ENCODE assay signal across 13 cellular contexts in genomic region chr2:191385416-191386160, GRCh38.
DNase-seq lines count a peak whose midpoint lies in the region; TF ChIP-seq lines count a peak whose summit lies in the region.
"Had no signal": no experiment of that assay in that cellular context is flagged by ENCODE, and none has a peak within 500 bp of the region (broad histone marks: within the 10 kb centered on the region; RNA-seq: fewer than 3 reads in every experiment).

No MANE protein-coding gene starts in this region.

- no peak overlapping the region for H2BK12ac ChIP-seq in trophoblast cell (ENCODE audit: low read length)

- no peaks in the 10 kb centered on the region for H3K4me1 Mint-ChIP-seq in activated CD4-positive, alpha-beta T cell treated with anti-CD3 and anti-CD28 coated beads, Interleukin-2, amount 10 ng/mL, durations not matched to agents 7 days and 5 days
- H3K4me1 Mint-ChIP-seq in HFFc6 (ENCODE audit: low read depth) = peaks cover 85% of the 10 kb centered on the region

- WGBS in trophoblast cell (ENCODE audit: extremely low coverage, insufficient coverage, insufficient read length) = no CpG with 5 or more reads among the region's 6 CpGs

- H3K4ac ChIP-seq in trophoblast cell (ENCODE audit: low read depth, low read length) = no peak overlapping the region

- H2AFZ ChIP-seq in trophoblast cell (ENCODE audit: insufficient read depth, low read length, poor library complexity) = no peak overlapping the region

- H4K12ac ChIP-seq in trophoblast cell (ENCODE audit: low read depth, low read length) = no peak overlapping the region

- peak overlapping the region; percentile 57 for H3K9ac ChIP-seq in trophoblast cell (ENCODE audit: low read length)

- no peak for TF ChIP-seq CTCF in HFFc6 (IDR thresholded peaks at IDR 0.05)

- H3K27ac ChIP-seq in trophoblast cell (ENCODE audit: low read depth, low read length) = no peak overlapping the region
- H3K27ac ChIP-seq: breast epithelium, SK-N-MC had no signal

- H2AK5ac ChIP-seq in trophoblast cell (ENCODE audit: low read length) = no peak overlapping the region

- no peak overlapping the region for H4K91ac ChIP-seq in trophoblast cell (ENCODE audit: low read depth, low read length)

- H2BK120ac ChIP-seq in trophoblast cell (ENCODE audit: insufficient read depth, low read length, poor library complexity) = no peak overlapping the region

- H3K27me3 ChIP-seq in trophoblast cell (ENCODE audit: insufficient read depth, low read length) (no peaks in the 10 kb centered on the region), H7 (ENCODE audit: control insufficient read depth, insufficient read depth, low read length) (no peaks in the 10 kb centered on the region)
- H3K27me3 ChIP-seq: breast epithelium had no signal

- H3K79me1 ChIP-seq in trophoblast cell (ENCODE audit: low read length) = no peaks in the 10 kb centered on the region

- no peak overlapping the region for H3K4me2 ChIP-seq in trophoblast cell (ENCODE audit: low read length)

- no peaks in the 10 kb centered on the region for H3K27me3 Mint-ChIP-seq in activated CD4-positive, alpha-beta T cell treated with anti-CD3 and anti-CD28 coated beads, Interleukin-2, amount 10 ng/mL, durations not matched to agents 7 days and 5 days
- H3K27me3 Mint-ChIP-seq in HFFc6 (ENCODE audit: insufficient read depth) = peaks cover 10% of the 10 kb centered on the region

- CTCF ChIA-PET in activated CD4-positive, alpha-beta T cell treated with anti-CD3 and anti-CD28 coated beads, Interleukin-2, amount 10 ng/mL, durations not matched to agents 7 days and 5 days (lab: Charles Lee) = no interaction called here

- DNase-seq in activated CD4-positive, alpha-beta T cell treated with anti-CD3 and anti-CD28 coated beads, Interleukin-2, amount 50 U/mL, for 48 hours = peak; percentile 10 to 15
- no peak for DNase-seq in activated CD4-positive, alpha-beta T cell treated with anti-CD3 and anti-CD28 coated beads, Interleukin-2, amount 10 ng/mL, durations not matched to agents 7 days and 5 days
- DNase-seq in HFFc6 (no peak), RPMI8226 (peak; percentile 63), trophoblast cell (no peak), ACHN (no peak), H7 (no peak), superior temporal gyrus (ENCODE audit: extremely low spot score) (no peak)
- DNase-seq: mesendoderm, NCI-H1436, right cardiac atrium had no signal

- no peak overlapping the region for H2BK5ac ChIP-seq in trophoblast cell (ENCODE audit: low read depth, low read length, poor library complexity)

- H3K4me3 Mint-ChIP-seq in activated CD4-positive, alpha-beta T cell treated with anti-CD3 and anti-CD28 coated beads, Interleukin-2, amount 10 ng/mL, durations not matched to agents 7 days and 5 days = no peak overlapping the region
- peak overlapping the region; percentile 55 for H3K4me3 Mint-ChIP-seq in HFFc6

- POLR2A ChIA-PET in activated CD4-positive, alpha-beta T cell treated with anti-CD3 and anti-CD28 coated beads, Interleukin-2, amount 10 ng/mL, durations not matched to agents 7 days and 5 days (lab: Charles Lee) = no interaction called here

- no peak overlapping the region for H4K8ac ChIP-seq in trophoblast cell (ENCODE audit: low read depth, low read length)

- in situ Hi-C loops in ACHN (cut with HindIII; ENCODE audit: low pct_ligation_motif_present, low pct_unique_long_range_greater_than_20kb, low sequenced_read_pairs) = no loop called here

- H3K23ac ChIP-seq in trophoblast cell (ENCODE audit: low read length) = no peak overlapping the region

- no peaks in the 10 kb centered on the region for H3K36me3 Mint-ChIP-seq in activated CD4-positive, alpha-beta T cell treated with anti-CD3 and anti-CD28 coated beads, Interleukin-2, amount 10 ng/mL, durations not matched to agents 7 days and 5 days (ENCODE audit: low read depth)
- H3K36me3 Mint-ChIP-seq in HFFc6 (ENCODE audit: low read depth) = peaks cover 75% of the 10 kb centered on the region

- H3K14ac ChIP-seq in trophoblast cell (ENCODE audit: low read length) = no peak overlapping the region

- H3K9me3 ChIP-seq in trophoblast cell (ENCODE audit: insufficient read depth, low read depth, low read length) = no peaks in the 10 kb centered on the region
- H3K9me3 ChIP-seq: breast epithelium had no signal

- no peaks in the 10 kb centered on the region for H3K9me3 Mint-ChIP-seq in activated CD4-positive, alpha-beta T cell treated with anti-CD3 and anti-CD28 coated beads, Interleukin-2, amount 10 ng/mL, durations not matched to agents 7 days and 5 days
- no peaks in the 10 kb centered on the region for H3K9me3 Mint-ChIP-seq in HFFc6

- H3K36me3 ChIP-seq in trophoblast cell (ENCODE audit: control insufficient read depth in 1 of 2, insufficient read depth in 2 of 2, low read length in 2 of 2) = peaks cover 14 to 27% of the 10 kb centered on the region in 2 experiments
- peaks cover 1% of the 10 kb centered on the region for H3K36me3 ChIP-seq in H7 (replicated peaks; ENCODE audit: control insufficient read depth, insufficient read depth, low read length)
- H3K36me3 ChIP-seq: breast epithelium had no signal

- no peak overlapping the region for H3K18ac ChIP-seq in trophoblast cell (ENCODE audit: low read length)

- H3K4me1 ChIP-seq in trophoblast cell (ENCODE audit: control insufficient read depth in 1 of 2, insufficient read depth in 2 of 2, low read length in 2 of 2) = no peaks in the 10 kb centered on the region
- H3K4me1 ChIP-seq: breast epithelium had no signal

- H3K27ac Mint-ChIP-seq in activated CD4-positive, alpha-beta T cell treated with anti-CD3 and anti-CD28 coated beads, Interleukin-2, amount 10 ng/mL, durations not matched to agents 7 days and 5 days = no peak overlapping the region
- H3K27ac Mint-ChIP-seq in HFFc6 = peak overlapping the region; percentile 79

- no peak overlapping the region for H3K4me3 ChIP-seq in trophoblast cell (ENCODE audit: low read depth, low read length)
- H3K4me3 ChIP-seq in H7 (ENCODE audit: insufficient read depth, low read depth, low read length) = no peak overlapping the region
- H3K4me3 ChIP-seq: breast epithelium, SK-N-MC had no signal

- H3K79me2 ChIP-seq in trophoblast cell (ENCODE audit: control insufficient read depth, insufficient read depth, low read length, poor library complexity) = no peaks in the 10 kb centered on the region

Comparison
In these comparisons a context has a peak if more than half of its experiments do, and no peak if none do; other contexts are left out.
1. DNase-seq: peak in activated CD4-positive, alpha-beta T cell treated with anti-CD3 and anti-CD28 coated beads, Interleukin-2, amount 50 U/mL, for 48 hours (2 of 2) and RPMI8226 (single experiment); none in activated CD4-positive, alpha-beta T cell treated with anti-CD3 and anti-CD28 coated beads, Interleukin-2, amount 10 ng/mL, durations not matched to agents 7 days and 5 days (single experiment), HFFc6 (single experiment), trophoblast cell (0 of 2), ACHN (single experiment), H7 (single experiment) and superior temporal gyrus (single experiment).